8 cellular contexts compared by ENCODE assay signal in genomic region chr13:30690282-30691188, GRCh38. TPM values are rescaled to one million over a fixed set of nuclear protein-coding genes. Genes with fewer than 3 reads are reported as not detected.
DNase-seq lines count a peak whose midpoint lies in the region; ATAC-seq and TF ChIP-seq lines count a peak whose summit lies in the region.

No MANE protein-coding gene starts in this region.

- DNase-seq in activated naive CD4-positive, alpha-beta T cell treated with anti-CD3 and anti-CD28 coated beads for 36 hours, result no peak
- DNase-seq in activated naive CD4-positive, alpha-beta T cell treated with anti-CD3 and anti-CD28 coated beads, Interleukin-2, amount 50 U/mL, for 16 hours, result no peak
- DNase-seq in SW480 (ENCODE audit: low spot score), result peak; percentile 66
- no peak for DNase-seq in epithelial cell of prostate (ENCODE audit: low read depth, low spot score)
- no peak for DNase-seq in natural killer cell treated with Interleukin-12 subunit alpha and Interleukin-12 subunit beta and Interleukin-15 and Interleukin-18, amount 100 ng/mL, for 72 hours (ENCODE audit: low spot score)
- DNase-seq in nephron progenitor cell, result no peak

- H3K4me3 Mint-ChIP-seq in activated naive CD4-positive, alpha-beta T cell treated with anti-CD3 and anti-CD28 coated beads for 36 hours, result peak overlapping the region; percentile 46
- H3K4me3 Mint-ChIP-seq in natural killer cell treated with Interleukin-12 subunit alpha and Interleukin-12 subunit beta and Interleukin-15 and Interleukin-18, amount 100 ng/mL, for 72 hours, result peak overlapping the region; percentile 89
- H3K4me3 Mint-ChIP-seq in nephron progenitor cell, result no peak overlapping the region

- peak; percentile 46 for ATAC-seq in HG03558 (IDR thresholded peaks at IDR 0.05; ENCODE audit: extremely low read depth, unreplicated experiment)
- peak; percentile 79 to 88 for ATAC-seq in natural killer cell treated with Interleukin-12 subunit alpha and Interleukin-12 subunit beta and Interleukin-15 and Interleukin-18, amount 100 ng/mL, for 72 hours
- no peak for ATAC-seq in GM21737 (IDR thresholded peaks at IDR 0.05; ENCODE audit: unreplicated experiment)

- H3K27me3 Mint-ChIP-seq in activated naive CD4-positive, alpha-beta T cell treated with anti-CD3 and anti-CD28 coated beads for 36 hours (ENCODE audit: low read depth), result peaks cover 3% of the 10 kb centered on the region
- no peaks in the 10 kb centered on the region for H3K27me3 Mint-ChIP-seq in natural killer cell treated with Interleukin-12 subunit alpha and Interleukin-12 subunit beta and Interleukin-15 and Interleukin-18, amount 100 ng/mL, for 72 hours
- H3K27me3 Mint-ChIP-seq in nephron progenitor cell (ENCODE audit: low read depth, poor library complexity), result peaks cover 10% of the 10 kb centered on the region

- H3K27ac ChIP-seq in epithelial cell of prostate, result peak overlapping the region; percentile 48

- H3K27ac Mint-ChIP-seq in activated naive CD4-positive, alpha-beta T cell treated with anti-CD3 and anti-CD28 coated beads for 36 hours, result no peak overlapping the region
- peak overlapping the region; percentile 83 to 85 for H3K27ac Mint-ChIP-seq in natural killer cell treated with Interleukin-12 subunit alpha and Interleukin-12 subunit beta and Interleukin-15 and Interleukin-18, amount 100 ng/mL, for 72 hours
- H3K27ac Mint-ChIP-seq in nephron progenitor cell, result no peak overlapping the region

- no peaks in the 10 kb centered on the region for H3K36me3 Mint-ChIP-seq in activated naive CD4-positive, alpha-beta T cell treated with anti-CD3 and anti-CD28 coated beads for 36 hours (ENCODE audit: low read depth)
- no peaks in the 10 kb centered on the region for H3K36me3 Mint-ChIP-seq in natural killer cell treated with Interleukin-12 subunit alpha and Interleukin-12 subunit beta and Interleukin-15 and Interleukin-18, amount 100 ng/mL, for 72 hours
- no peaks in the 10 kb centered on the region for H3K36me3 Mint-ChIP-seq in nephron progenitor cell (ENCODE audit: low read depth)

- TF ChIP-seq CTCF in nephron progenitor cell (IDR thresholded peaks at IDR 0.05), result no peak

- CTCF ChIA-PET in activated naive CD4-positive, alpha-beta T cell treated with anti-CD3 and anti-CD28 coated beads for 36 hours (lab: Charles Lee), result interaction anchor here (1.0 to 1.4 kb wide), 2 partner anchors 22 to 106 kb away, joined by 3 read pairs; no protein-coding TSS in a partner anchor

- intact Hi-C loops in activated naive CD4-positive, alpha-beta T cell treated with anti-CD3 and anti-CD28 coated beads for 36 hours (cut with micrococcal nuclease), result no loop called here

- peaks cover 2% of the 10 kb centered on the region for H3K9me3 Mint-ChIP-seq in activated naive CD4-positive, alpha-beta T cell treated with anti-CD3 and anti-CD28 coated beads for 36 hours
- H3K9me3 Mint-ChIP-seq in natural killer cell treated with Interleukin-12 subunit alpha and Interleukin-12 subunit beta and Interleukin-15 and Interleukin-18, amount 100 ng/mL, for 72 hours, result no peaks in the 10 kb centered on the region
- peaks cover 20% of the 10 kb centered on the region for H3K9me3 Mint-ChIP-seq in nephron progenitor cell

- peaks cover 9% of the 10 kb centered on the region for H3K4me1 Mint-ChIP-seq in activated naive CD4-positive, alpha-beta T cell treated with anti-CD3 and anti-CD28 coated beads for 36 hours (ENCODE audit: low read depth)
- peaks cover 26 to 29% of the 10 kb centered on the region in 2 donors for H3K4me1 Mint-ChIP-seq in natural killer cell treated with Interleukin-12 subunit alpha and Interleukin-12 subunit beta and Interleukin-15 and Interleukin-18, amount 100 ng/mL, for 72 hours (ENCODE audit: low read depth in 2 of 2)
- H3K4me1 Mint-ChIP-seq in nephron progenitor cell, result peaks cover 25% of the 10 kb centered on the region

RNA-seq across cellular contexts. Expression of gene ALOX5AP, which starts 44.8 kb away (rescaled TPM):
- total RNA-seq in activated naive CD4-positive, alpha-beta T cell treated with anti-CD3 and anti-CD28 coated beads for 36 hours, result 10 to 100 TPM; 21.3 to 21.7 TPM
- total RNA-seq in natural killer cell treated with Interleukin-12 subunit alpha and Interleukin-12 subunit beta and Interleukin-15 and Interleukin-18, amount 100 ng/mL, for 72 hours, result 100 to 1,000 TPM in 1 of 2 donors, 10 to 100 TPM in 1; 49.8 to 173 TPM

Comparison
In these comparisons a context has a peak if more than half of its experiments do, and no peak if none do; other contexts are left out.
1. H3K27ac Mint-ChIP-seq: peak in natural killer cell treated with Interleukin-12 subunit alpha and Interleukin-12 subunit beta and Interleukin-15 and Interleukin-18, amount 100 ng/mL, for 72 hours (2 of 2); none in activated naive CD4-positive, alpha-beta T cell treated with anti-CD3 and anti-CD28 coated beads for 36 hours (single experiment) and nephron progenitor cell (single experiment).